ENCODE assay signal across 8 cellular contexts in genomic region chr6:26022166-26022510, GRCh38. TPM values are rescaled to one million over a fixed set of nuclear protein-coding genes. Genes with fewer than 3 reads are reported as not detected.
DNase-seq lines count a peak whose midpoint lies in the region; ATAC-seq, FAIRE-seq and TF ChIP-seq lines count a peak whose summit lies in the region.

No MANE protein-coding gene starts in this region.

- H3K9me3 ChIP-seq in ES-I3 (ENCODE audit: control insufficient read depth, insufficient read depth, low read length) (no peaks in the 10 kb centered on the region), PC-3 (ENCODE audit: low read length) (no peaks in the 10 kb centered on the region), astrocyte (ENCODE audit: insufficient read depth, low read depth, low read length) (no peaks in the 10 kb centered on the region), right cardiac atrium (ENCODE audit: control insufficient read depth, low read length) (no peaks in the 10 kb centered on the region)

- H3K9ac ChIP-seq in ES-I3 (ENCODE audit: low read depth, low read length) (peak overlapping the region; percentile 95), PC-3 (ENCODE audit: low read length) (peak overlapping the region; percentile 84), astrocyte (ENCODE audit: low read length) (peak overlapping the region; percentile 88)

- peaks cover 14% of the 10 kb centered on the region for H3K4me1 Mint-ChIP-seq in astrocyte (ENCODE audit: low read depth, unreplicated experiment)

- H4K20me1 ChIP-seq in PC-3 (ENCODE audit: low read length) = 0 out of 2 replicates have a peak, but pooled peaks cover 3% of the 10 kb centered on the region
- H4K20me1 ChIP-seq in astrocyte (ENCODE audit: insufficient read depth, low read length) = no peaks in the 10 kb centered on the region

- POLR2A ChIA-PET in PC-3 (lab: Charles Lee; ENCODE audit: unreplicated experiment) = interaction anchor here (0.5 to 3.4 kb wide), 11 partner anchors 9 to 1121 kb away, joined by 3 to 54 read pairs (median 5); a partner anchor contains a TSS

- H3K4me1 ChIP-seq in ES-I3 (ENCODE audit: insufficient read depth, low read length) (peaks cover 8% of the 10 kb centered on the region; the same call in 1 of the 2 replicates), PC-3 (ENCODE audit: insufficient read depth, low read length) (peaks cover 33% of the 10 kb centered on the region), astrocyte (ENCODE audit: insufficient read depth, low read length) (peaks cover 30% of the 10 kb centered on the region), right cardiac atrium (ENCODE audit: control insufficient read depth, insufficient read depth, low read length) (no peaks in the 10 kb centered on the region)

- WGBS in right cardiac atrium = 3% methylated on average over 6 of the region's 6 CpGs

- peak overlapping the region; percentile 97 for H3K4me3 Mint-ChIP-seq in astrocyte (ENCODE audit: unreplicated experiment)

- BruUV-seq in PC-3 (replicated peaks; lab: Mats Ljungman, UMichigan) = no TSS peak

- no peaks in the 10 kb centered on the region for H3K36me3 ChIP-seq in ES-I3 (ENCODE audit: insufficient read depth, low read length)
- H3K36me3 ChIP-seq in PC-3 (ENCODE audit: low read depth, low read length) = no peaks in the 10 kb centered on the region
- no peaks in the 10 kb centered on the region for H3K36me3 ChIP-seq in astrocyte (ENCODE audit: insufficient read depth, low read length)

- H3K9me2 ChIP-seq in PC-3 (replicated peaks; ENCODE audit: low read length) = no peaks in the 10 kb centered on the region

- H3F3A ChIP-seq in PC-3 (ENCODE audit: low read length, unreplicated experiment) = peaks cover 21% of the 10 kb centered on the region

- H3K27me3 ChIP-seq in PC-3 (ENCODE audit: low read length) (no peaks in the 10 kb centered on the region), astrocyte (ENCODE audit: insufficient read depth, low read length) (no peaks in the 10 kb centered on the region), right cardiac atrium (ENCODE audit: control insufficient read depth, insufficient read depth) (no peaks in the 10 kb centered on the region)

- H3K4me3 ChIP-seq in PC-3 (ENCODE audit: low read length) = peak overlapping the region; percentile 96
- H3K4me3 ChIP-seq in astrocyte (ENCODE audit: insufficient read depth, low read depth, low read length) = peak overlapping the region; percentile 83
- H3K4me3 ChIP-seq in right cardiac atrium (ENCODE audit: low read length) = peak overlapping the region; percentile 49

- peak overlapping the region; percentile 90 for H3K27ac ChIP-seq in PC-3 (ENCODE audit: low read length)
- H3K27ac ChIP-seq in astrocyte (ENCODE audit: low read depth, low read length) = peak overlapping the region; percentile 95
- H3K27ac ChIP-seq in right cardiac atrium (ENCODE audit: low read length) = peak overlapping the region; percentile 97

- H3K9me3 Mint-ChIP-seq in astrocyte (ENCODE audit: unreplicated experiment) = no peaks in the 10 kb centered on the region

- TF ChIP-seq CTCF in PC-3 (conservative IDR thresholded peaks at IDR 0.05; ENCODE audit: low read depth, low read length) (no peak), astrocyte (IDR thresholded peaks at IDR 0.05; ENCODE audit: insufficient read depth, low read depth, low read length) (no peak)

- no peaks in the 10 kb centered on the region for H3K36me3 Mint-ChIP-seq in astrocyte (ENCODE audit: low read depth, unreplicated experiment)

- peak overlapping the region; percentile 85 for H2AFZ ChIP-seq in PC-3 (ENCODE audit: low read length)
- H2AFZ ChIP-seq in astrocyte (ENCODE audit: low read depth, low read length) = no peak overlapping the region

- H3K27me3 Mint-ChIP-seq in astrocyte (ENCODE audit: low read depth, unreplicated experiment) = no peaks in the 10 kb centered on the region

- H3K4me2 ChIP-seq in PC-3 (ENCODE audit: low read length) (peak overlapping the region; percentile 97), astrocyte (ENCODE audit: low read length) (peak overlapping the region; percentile 96)

- DNase-seq in Kasumi-1 (lab: John Stamatoyannopoulos, UW) (peak; percentile 83 to 89), PC-3 (peak; percentile 77), astrocyte (ENCODE audit: low read depth) (peak; percentile 78), right cardiac atrium (peak; percentile 61 to 73 (median 62)), posterior cingulate gyrus (peak in 6 of 10 donors; percentile 48 to 90 (median 60))
- DNase-seq in activated CD8-positive, alpha-beta memory T cell treated with anti-CD3 and anti-CD28 coated beads, Interleukin-2, amount 50 U/mL, for 4 hours = no peak

- peak overlapping the region; percentile 99 for H3K27ac Mint-ChIP-seq in astrocyte (ENCODE audit: unreplicated experiment)

- CTCF ChIA-PET in PC-3 (lab: Charles Lee) = interaction anchor here (0.6 to 1.3 kb wide), 2 partner anchors 30 to 44 kb away, joined by 3 to 4 read pairs; no protein-coding TSS in a partner anchor

- no peak for FAIRE-seq in astrocyte (lab: Jason Lieb, UNC)

- intact Hi-C loops in PC-3 (cut with micrococcal nuclease) (loop anchor here (5.0 kb wide), 1 partner anchor 60 kb away; the partner anchor contains the start of gene TRIM38), right cardiac atrium (cut with DNase I) (loop anchor here in 2 of 4 donors (10.0 kb wide), 3 partner anchors 163 to 1113 kb away; partner anchors contain the start of gene ABT1 (in 1 of the 2)), posterior cingulate gyrus (cut with DNase I) (no loop called here)

- ATAC-seq in PC-3 (peak; percentile 8; the same call in 1 of the 2 replicates), right cardiac atrium (peak; percentile 45 to 51), HG03571 (IDR thresholded peaks at IDR 0.05; ENCODE audit: unreplicated experiment) (no peak)

- H3K79me2 ChIP-seq in PC-3 (ENCODE audit: low read length) = no peaks in the 10 kb centered on the region
- H3K79me2 ChIP-seq in astrocyte (ENCODE audit: insufficient read depth, low read length) = no peaks in the 10 kb centered on the region

RNA-seq across cellular contexts. Expression of gene TRIM38, which starts 59.5 kb away (rescaled TPM):
- total RNA-seq in PC-3 (2014; rRNA removed) (5.6 and 6.4 TPM in 2 replicates), astrocyte (6.8 and 8.4 TPM in 2 replicates), right cardiac atrium (1 to 10 TPM; 4.0 to 4.7 (median 4.4) TPM)
- polyA plus RNA-seq in right cardiac atrium = 2.7 TPM
